ENCODE assay signal across 2 cellular contexts in genomic region chr9:77028478-77028877, GRCh38.
TF ChIP-seq lines count a peak whose summit lies in the region.

No MANE protein-coding gene starts in this region.

TF ChIP-seq in GM23338, 12 proteins besides CTCF, POLR2A, EP300 and RAD21:
- TF ChIP-seq ZNF462 (CRISPR knock-in tag; IDR thresholded peaks at IDR 0.05) (0 out of 2 replicates have a peak, but pooled peaks have one; percentile 15), REST (IDR thresholded peaks at IDR 0.05; ENCODE audit: unreplicated experiment) (no peak), POLR2AphosphoS5 (IDR thresholded peaks at IDR 0.05; ENCODE audit: low read depth) (no peak), ETS1 (IDR thresholded peaks at IDR 0.05) (no peak), NANOG (IDR thresholded peaks at IDR 0.05; ENCODE audit: borderline replicate concordance) (no peak), EZH2phosphoT487 (IDR thresholded peaks at IDR 0.05; ENCODE audit: unreplicated experiment) (no peak), CREB1 (CRISPR knock-in tag; IDR thresholded peaks at IDR 0.05; ENCODE audit: low read depth) (no peak), EZH2 (IDR thresholded peaks at IDR 0.05; ENCODE audit: low read depth, unreplicated experiment) (no peak)
TF ChIP-seq in GM23338: peak in this region for 1.

TF ChIP-seq in WTC11, 78 proteins besides CTCF, POLR2A, EP300 and RAD21:
- no peak for TF ChIP-seq ESRRA (CRISPR knock-in tag; IDR thresholded peaks at IDR 0.05; ENCODE audit: borderline replicate concordance)
- no peak for TF ChIP-seq TCF7 (CRISPR knock-in tag; IDR thresholded peaks at IDR 0.05; ENCODE audit: low read depth)
- no peak for TF ChIP-seq HMGXB4 (CRISPR knock-in tag; IDR thresholded peaks at IDR 0.05)
- TF ChIP-seq ZNF512 (CRISPR knock-in tag; IDR thresholded peaks at IDR 0.05; ENCODE audit: borderline replicate concordance) = no peak
- TF ChIP-seq PRDM15 (CRISPR knock-in tag; IDR thresholded peaks at IDR 0.05) = no peak
- no peak for TF ChIP-seq ZNF232 (CRISPR knock-in tag; IDR thresholded peaks at IDR 0.05)
- no peak for TF ChIP-seq ATF2 (CRISPR knock-in tag; IDR thresholded peaks at IDR 0.05; ENCODE audit: borderline replicate concordance, low read depth)
- TF ChIP-seq SMAD4 (CRISPR knock-in tag; IDR thresholded peaks at IDR 0.05) = no peak
- no peak for TF ChIP-seq TEAD1 (CRISPR knock-in tag; IDR thresholded peaks at IDR 0.05)
- TF ChIP-seq EMX1 (CRISPR knock-in tag; IDR thresholded peaks at IDR 0.05) = no peak
- TF ChIP-seq USF1 (CRISPR knock-in tag; IDR thresholded peaks at IDR 0.05) = no peak
- no peak for TF ChIP-seq ZNF138 (CRISPR knock-in tag; conservative IDR thresholded peaks at IDR 0.05)
